21 cellular contexts compared by ENCODE assay signal in the genomic region with DNA sequence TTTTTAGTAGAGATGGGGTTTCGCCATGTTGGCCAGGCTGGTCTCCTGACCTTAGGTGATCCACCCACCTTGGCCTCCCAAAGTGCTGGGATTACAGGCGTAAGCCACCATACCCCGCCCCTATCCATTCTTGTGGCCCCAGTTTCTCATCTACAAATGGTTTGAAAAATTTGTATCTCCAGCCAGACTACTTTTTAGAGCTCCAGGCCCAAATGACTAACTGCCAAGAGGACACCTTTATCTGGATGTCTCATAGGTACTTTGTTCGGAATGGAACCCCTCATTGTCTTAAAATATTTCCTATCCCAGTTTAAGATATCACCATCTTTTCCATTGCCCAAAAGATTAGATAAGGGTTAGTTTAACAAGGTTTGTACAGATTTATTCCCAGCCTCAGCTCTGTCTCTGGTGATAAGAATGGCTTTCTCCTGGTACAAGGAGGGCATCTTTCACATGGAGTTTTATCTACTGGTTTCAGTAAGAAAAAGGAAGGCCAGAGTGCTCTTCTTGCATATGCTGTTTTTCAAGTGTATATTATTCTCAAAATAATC. TPM values are rescaled to one million over a fixed set of nuclear protein-coding genes. Genes with fewer than 3 reads are reported as not detected.
DNase-seq lines count a peak whose midpoint lies in the region; ATAC-seq and TF ChIP-seq lines count a peak whose summit lies in the region.
"Had no signal": no experiment of that assay in that cellular context is flagged by ENCODE, and none has a peak within 500 bp of the region (broad histone marks: within the 10 kb centered on the region; RNA-seq: fewer than 3 reads in every experiment).

No MANE protein-coding gene starts in this region.

- no peak overlapping the region for H3K27ac ChIP-seq in BLaER1
- H3K27ac ChIP-seq in KMS-11: peak overlapping the region; percentile 50; the same call in 1 of the 2 replicates
- H3K27ac ChIP-seq in heart left ventricle: no peak overlapping the region

- H3K4me3 ChIP-seq in BLaER1 (0 out of 2 replicates have a peak overlapping the region, but pooled peaks have one; percentile 5), KMS-11 (IDR thresholded peaks at IDR 0.05; ENCODE audit: insufficient read depth, low read depth, low read length) (no peak overlapping the region), heart left ventricle (no peak overlapping the region)

- H3K27me3 ChIP-seq in BLaER1: no peaks in the 10 kb centered on the region
- no peaks in the 10 kb centered on the region for H3K27me3 ChIP-seq in KMS-11 (ENCODE audit: insufficient read depth, low read depth)
- no peaks in the 10 kb centered on the region for H3K27me3 ChIP-seq in heart left ventricle

- no peak for DNase-seq in stimulated activated effector memory CD8-positive, alpha-beta T cell treated with anti-CD3 and anti-CD28 coated beads, Interleukin-12 subunit alpha, Interleukin-12 subunit beta, amount 100 ng/mL, for 72 hours (ENCODE audit: low spot score in 2 of 2)
- no peak for DNase-seq in NCI-H526 (lab: John Stamatoyannopoulos, UW)
- no peak for DNase-seq in DMS79 (lab: John Stamatoyannopoulos, UW)
- no peak for DNase-seq in GM13976 (ENCODE audit: low spot score)
- no peak for DNase-seq in heart left ventricle
- DNase-seq: 8988T; C1 segment of cervical spinal cord; CD4-positive, CD25-positive, alpha-beta regulatory T cell; CD8-positive, alpha-beta memory T cell; COR-L47; DMS79 treated with DMSO at 0.1 percent for 48 hours; GF-D8; GOT3; H7 had no signal

- in situ Hi-C loops in GM13976 (cut with MboI; ENCODE audit: low sequenced_read_pairs, unreplicated experiment): no loop called here

- H3K36me3 ChIP-seq in BLaER1 (no peaks in the 10 kb centered on the region), KMS-11 (ENCODE audit: insufficient read depth) (no peaks in the 10 kb centered on the region), heart left ventricle (no peaks in the 10 kb centered on the region)

- peaks cover under 1% of the 10 kb centered on the region; the same call in 1 of the 2 replicates for H3K79me2 ChIP-seq in KMS-11 (ENCODE audit: insufficient read depth, low read depth)

- no peak overlapping the region for H3K4me3 Mint-ChIP-seq in dendritic cell treated with granulocyte-macrophage colony-stimulating factor and Interleukin-4, amounts not matched to agents 40 ng/mL and 50 ng/mL, for 4 days
- H3K4me3 Mint-ChIP-seq in stimulated activated effector memory CD8-positive, alpha-beta T cell treated with anti-CD3 and anti-CD28 coated beads, Interleukin-12 subunit alpha, Interleukin-12 subunit beta, amount 100 ng/mL, for 72 hours: no peak overlapping the region
- H3K4me3 Mint-ChIP-seq: IgD-negative memory B cell had no signal

- H3K9me3 ChIP-seq in BLaER1 (peaks cover 26% of the 10 kb centered on the region), heart left ventricle (no peaks in the 10 kb centered on the region)

- H3K4me1 ChIP-seq in BLaER1 (peaks cover 42% of the 10 kb centered on the region), KMS-11 (ENCODE audit: low read depth, poor library complexity, severe bottlenecking) (peaks cover 40% of the 10 kb centered on the region), heart left ventricle (peaks cover 0 to 4% (median 0%) of the 10 kb centered on the region in 12 donors)

- H3K4me2 ChIP-seq in BLaER1: peak overlapping the region; percentile 81
- H3K4me2 ChIP-seq in KMS-11: no peak overlapping the region

- peaks cover 8% of the 10 kb centered on the region for H3K27me3 Mint-ChIP-seq in dendritic cell treated with granulocyte-macrophage colony-stimulating factor and Interleukin-4, amounts not matched to agents 40 ng/mL and 50 ng/mL, for 4 days

- intact Hi-C loops in dendritic cell treated with granulocyte-macrophage colony-stimulating factor and Interleukin-4, amounts not matched to agents 40 ng/mL and 50 ng/mL, for 4 days (cut with micrococcal nuclease): no loop called here
- intact Hi-C loops in heart left ventricle (cut with DNase I): no loop called here

- H3K27ac Mint-ChIP-seq in dendritic cell treated with granulocyte-macrophage colony-stimulating factor and Interleukin-4, amounts not matched to agents 40 ng/mL and 50 ng/mL, for 4 days: peak overlapping the region; percentile 31
- H3K27ac Mint-ChIP-seq in stimulated activated effector memory CD8-positive, alpha-beta T cell treated with anti-CD3 and anti-CD28 coated beads, Interleukin-12 subunit alpha, Interleukin-12 subunit beta, amount 100 ng/mL, for 72 hours: peak overlapping the region; percentile 62

- no peaks in the 10 kb centered on the region for H3K9me3 Mint-ChIP-seq in dendritic cell treated with granulocyte-macrophage colony-stimulating factor and Interleukin-4, amounts not matched to agents 40 ng/mL and 50 ng/mL, for 4 days
- no peaks in the 10 kb centered on the region for H3K9me3 Mint-ChIP-seq in stimulated activated effector memory CD8-positive, alpha-beta T cell treated with anti-CD3 and anti-CD28 coated beads, Interleukin-12 subunit alpha, Interleukin-12 subunit beta, amount 100 ng/mL, for 72 hours
- H3K9me3 Mint-ChIP-seq: CD8-positive, alpha-beta memory T cell; IgD-negative memory B cell had no signal

- peaks cover 1% of the 10 kb centered on the region for H3K36me3 Mint-ChIP-seq in dendritic cell treated with granulocyte-macrophage colony-stimulating factor and Interleukin-4, amounts not matched to agents 40 ng/mL and 50 ng/mL, for 4 days (ENCODE audit: low read depth)
- peaks cover 4% of the 10 kb centered on the region for H3K36me3 Mint-ChIP-seq in stimulated activated effector memory CD8-positive, alpha-beta T cell treated with anti-CD3 and anti-CD28 coated beads, Interleukin-12 subunit alpha, Interleukin-12 subunit beta, amount 100 ng/mL, for 72 hours

- ATAC-seq in stimulated activated effector memory CD8-positive, alpha-beta T cell treated with anti-CD3 and anti-CD28 coated beads, Interleukin-12 subunit alpha, Interleukin-12 subunit beta, amount 100 ng/mL, for 72 hours: no peak
- no peak for ATAC-seq in heart left ventricle
- ATAC-seq: HCT116, HepG2 had no signal

- 98 to 99% (median 98%) methylated on average over 4 of the region's 4 CpGs for WGBS in heart left ventricle, 4 donors

- peaks cover 25% of the 10 kb centered on the region for H3K4me1 Mint-ChIP-seq in dendritic cell treated with granulocyte-macrophage colony-stimulating factor and Interleukin-4, amounts not matched to agents 40 ng/mL and 50 ng/mL, for 4 days (ENCODE audit: low read depth)
- peaks cover 27% of the 10 kb centered on the region for H3K4me1 Mint-ChIP-seq in stimulated activated effector memory CD8-positive, alpha-beta T cell treated with anti-CD3 and anti-CD28 coated beads, Interleukin-12 subunit alpha, Interleukin-12 subunit beta, amount 100 ng/mL, for 72 hours

- TF ChIP-seq POLR2A in heart left ventricle (IDR thresholded peaks at IDR 0.05): no peak

- TF ChIP-seq CTCF in KMS-11 (conservative IDR thresholded peaks at IDR 0.05; ENCODE audit: low read depth, low read length): no peak
- TF ChIP-seq CTCF in GM13976 (IDR thresholded peaks at IDR 0.05; ENCODE audit: borderline replicate concordance, control extremely low read depth, extremely low read depth, insufficient read depth, missing control alignments): no peak
- TF ChIP-seq CTCF in heart left ventricle (IDR thresholded peaks at IDR 0.05): no peak

- no peak overlapping the region for H3K9ac ChIP-seq in BLaER1
- H3K9ac ChIP-seq in KMS-11: no peak overlapping the region

- no peak overlapping the region for H2AFZ ChIP-seq in KMS-11 (ENCODE audit: low read depth)

- no peaks in the 10 kb centered on the region for H4K20me1 ChIP-seq in BLaER1
- H4K20me1 ChIP-seq in KMS-11 (ENCODE audit: insufficient read depth): no peaks in the 10 kb centered on the region

RNA-seq across cellular contexts. Expression of a gene that starts 4.9 kb away (rescaled TPM):
- 100 to 1,000 TPM in 2 of 9 donors, 10 to 100 TPM in 7; 43.7 to 110 (median 79.7) TPM for total RNA-seq in heart left ventricle
- polyA plus RNA-seq in heart left ventricle: 10 to 100 TPM; 10.4 to 37.4 TPM

RNA-seq across cellular contexts. Expression of a gene that starts 15.1 kb away (rescaled TPM):
- total RNA-seq in heart left ventricle: 100 to 1,000 TPM in 3 of 9 donors, 10 to 100 TPM in 6; 24.9 to 186 (median 69.0) TPM
- 100 to 1,000 TPM in 1 of 2 donors, 10 to 100 TPM in 1; 33.0 to 750 TPM for polyA plus RNA-seq in heart left ventricle
- total RNA-seq: A673; CD4-positive, CD25-positive, alpha-beta regulatory T cell; CD8-positive, alpha-beta memory T cell; H7; HepG2 had no signal
- polyA plus RNA-seq: CD4-positive, CD25-positive, alpha-beta regulatory T cell; CD8-positive, alpha-beta memory T cell; HepG2; IgD-negative memory B cell had no signal

RNA-seq across cellular contexts. Expression of a gene that starts 59.6 kb away (rescaled TPM):
- 10 to 100 TPM in 2 of 9 donors, 1 to 10 TPM in 7; 2.6 to 14.8 (median 4.8) TPM for total RNA-seq in heart left ventricle
- 1 to 10 TPM; 1.3 to 5.0 TPM for polyA plus RNA-seq in heart left ventricle
- total RNA-seq: A673 had no signal
- polyA plus RNA-seq: CD8-positive, alpha-beta memory T cell had no signal
